ENCODE assay signal across 8 cellular contexts in the genomic region with DNA sequence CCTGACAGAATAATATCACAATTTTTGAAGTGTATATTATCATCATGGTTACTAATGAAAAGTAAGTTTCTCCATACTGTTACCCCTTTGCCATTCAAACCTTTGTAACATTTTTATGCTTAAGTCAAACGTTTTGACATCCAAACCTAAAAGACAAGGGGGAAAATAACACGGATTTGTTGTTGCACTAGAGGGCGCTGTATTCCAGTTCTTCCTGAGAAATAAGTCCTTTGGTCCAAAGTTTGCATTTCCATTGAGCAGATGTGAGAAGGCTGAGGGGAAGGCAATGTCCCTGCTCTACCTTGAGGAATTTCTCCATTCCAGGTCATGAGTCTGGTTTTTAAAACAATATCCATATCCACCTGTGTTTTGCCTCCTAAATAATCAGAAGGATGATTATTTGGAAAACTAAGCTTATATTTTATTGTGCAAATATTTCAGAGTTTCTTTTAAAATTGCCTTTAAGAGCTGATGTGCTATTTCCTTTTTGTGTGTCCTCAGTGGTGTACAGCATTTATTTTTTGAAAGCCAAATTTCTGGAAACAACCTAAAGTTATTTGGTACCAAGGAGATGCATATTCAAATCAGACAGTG. TPM values are rescaled to one million over a fixed set of nuclear protein-coding genes. Genes with fewer than 3 reads are reported as not detected.
DNase-seq lines count a peak whose midpoint lies in the region; ATAC-seq and TF ChIP-seq lines count a peak whose summit lies in the region.

No MANE protein-coding gene starts in this region.

- no peaks in the 10 kb centered on the region for H3K9me2 ChIP-seq in DOHH2 (replicated peaks; ENCODE audit: control insufficient read depth, low read length)

- H3K4me3 ChIP-seq in DOHH2 (ENCODE audit: low read length) (no peak overlapping the region), astrocyte of the spinal cord (ENCODE audit: low read depth, low read length) (no peak overlapping the region)

- H4K20me1 ChIP-seq in DOHH2 (ENCODE audit: control insufficient read depth, insufficient read depth, low read depth, low read length), result no peaks in the 10 kb centered on the region

- no peaks in the 10 kb centered on the region for H3K36me3 ChIP-seq in DOHH2 (ENCODE audit: control insufficient read depth, low read length)

- H3K9me3 ChIP-seq in DOHH2 (ENCODE audit: control insufficient read depth, insufficient read depth, low read length), result no peaks in the 10 kb centered on the region

- H3K27me3 ChIP-seq in DOHH2 (ENCODE audit: control insufficient read depth, low read length), result peaks cover 13% of the 10 kb centered on the region; the same call in 1 of the 2 replicates

- peak; percentile 85 for DNase-seq in HT-29 (ENCODE audit: low spot score)
- peak; percentile 80 for DNase-seq in NCI-H82 (lab: John Stamatoyannopoulos, UW)
- DNase-seq in astrocyte of the spinal cord (ENCODE audit: low read depth, low spot score), result peak; percentile 89
- peak; percentile 41 for DNase-seq in hepatic stellate cell (ENCODE audit: low spot score)
- peak; percentile 65 for DNase-seq in smooth muscle cell of the brain vasculature (ENCODE audit: low read depth, low spot score)
- DNase-seq in effector CD8-positive, alpha-beta T cell (lab: John Stamatoyannopoulos, UW), result no peak

- no peak overlapping the region for H3K4me2 ChIP-seq in DOHH2 (ENCODE audit: low read length)

- H3K4me1 ChIP-seq in DOHH2 (ENCODE audit: control insufficient read depth, low read length), result no peaks in the 10 kb centered on the region

- in situ Hi-C loops in astrocyte of the spinal cord (cut with HindIII; ENCODE audit: low sequenced_read_pairs), result no loop called here

- H3K27ac ChIP-seq in DOHH2 (ENCODE audit: low read depth, low read length), result no peak overlapping the region

- ATAC-seq in GM21381 (IDR thresholded peaks at IDR 0.05; ENCODE audit: unreplicated experiment), result no peak

- TF ChIP-seq CTCF in DOHH2 (IDR thresholded peaks at IDR 0.05; ENCODE audit: low read depth, low read length, poor library complexity, severe bottlenecking) (peak; percentile 79), astrocyte of the spinal cord (IDR thresholded peaks at IDR 0.05; ENCODE audit: low read depth, low read length) (peak; percentile 59)

- H3F3A ChIP-seq in DOHH2 (ENCODE audit: control insufficient read depth, insufficient read depth), result no peaks in the 10 kb centered on the region

- no peaks in the 10 kb centered on the region for H3K79me2 ChIP-seq in DOHH2 (ENCODE audit: control insufficient read depth, low read length)

RNA-seq across cellular contexts. Expression of gene LECT2, which starts 9.7 kb away (rescaled TPM):
- not detected in 2 replicates for total RNA-seq in HT-29 (2014; rRNA removed; shearing (Covaris generic))

RNA-seq across cellular contexts. Expression of gene IL9, which starts 49.4 kb away (rescaled TPM):
- total RNA-seq in HT-29 (2014; rRNA removed; shearing (Covaris generic)), result not detected in 2 replicates
